In genomic region chr3:46496745-46497555, GRCh38 we compare ENCODE assay signal across 8 cellular contexts. TPM values are rescaled to one million over a fixed set of nuclear protein-coding genes. Genes with fewer than 3 reads are reported as not detected.
DNase-seq lines count a peak whose midpoint lies in the region; ATAC-seq and TF ChIP-seq lines count a peak whose summit lies in the region.

No MANE protein-coding gene starts in this region.

- intact Hi-C loops in aorta (cut with DNase I) = no loop called here

- H3K4me3 ChIP-seq in aorta (ENCODE audit: low read length in 2 of 2) = no peak overlapping the region

- no peaks in the 10 kb centered on the region for H3K27me3 ChIP-seq in aorta (ENCODE audit: control insufficient read depth in 1 of 2, insufficient read depth in 2 of 2, low read length in 1 of 2)

- no peaks in the 10 kb centered on the region for H3K36me3 ChIP-seq in aorta (ENCODE audit: control insufficient read depth in 1 of 2, insufficient read depth in 2 of 2, low read length in 1 of 2)

- WGBS in aorta, 2 donors = 67 to 68% methylated on average over 9 of the region's 9 CpGs

- no peaks in the 10 kb centered on the region for H3K9me3 ChIP-seq in aorta (ENCODE audit: control insufficient read depth, low read length)

- TF ChIP-seq CTCF in C4-2B (conservative IDR thresholded peaks at IDR 0.05) = peak; percentile 20

- H3K4me1 ChIP-seq in aorta (ENCODE audit: control insufficient read depth in 1 of 2, insufficient read depth in 2 of 2, low read length in 2 of 2) = no peaks in the 10 kb centered on the region

- peak; percentile 73 for DNase-seq in activated CD8-positive, alpha-beta memory T cell treated with anti-CD3 and anti-CD28 coated beads for 24 hours
- DNase-seq in iPS-NIHi7 (ENCODE audit: extremely low spot score) = peak; percentile 56
- DNase-seq in NCI-H2171 (lab: John Stamatoyannopoulos, UW) = no peak
- no peak for DNase-seq in GM03348 (ENCODE audit: low spot score)
- DNase-seq in aorta = no peak

- TF ChIP-seq RAD21 in Ishikawa (IDR thresholded peaks at IDR 0.05; ENCODE audit: low read depth) = peak; percentile 41; the same call in 1 of the 2 replicates

- H3K27ac ChIP-seq in C4-2B = no peak overlapping the region
- no peak overlapping the region for H3K27ac ChIP-seq in aorta (ENCODE audit: low read depth in 1 of 2, low read length in 2 of 2)

- no peak for TF ChIP-seq EP300 in Ishikawa (IDR thresholded peaks at IDR 0.05; ENCODE audit: borderline replicate concordance)

- ATAC-seq in GM19395 (IDR thresholded peaks at IDR 0.05; ENCODE audit: unreplicated experiment) = no peak
- no peak for ATAC-seq in aorta (ENCODE audit: low FRiP score)

TF ChIP-seq in Ishikawa, 13 proteins besides CTCF, POLR2A, EP300 and RAD21:
- TF ChIP-seq FOXM1 (IDR thresholded peaks at IDR 0.05; ENCODE audit: borderline replicate concordance, low read depth) (no peak), TAF1 (IDR thresholded peaks at IDR 0.05; ENCODE audit: low read depth) (no peak), REST (IDR thresholded peaks at IDR 0.05; ENCODE audit: low read depth) (no peak), TCF12 (IDR thresholded peaks at IDR 0.05; ENCODE audit: low read depth) (no peak), NFIC (IDR thresholded peaks at IDR 0.05) (no peak), TEAD4 (IDR thresholded peaks at IDR 0.05) (no peak), EGR1 (IDR thresholded peaks at IDR 0.05) (no peak), CEBPB (IDR thresholded peaks at IDR 0.05) (no peak), ZBTB7A (IDR thresholded peaks at IDR 0.05; ENCODE audit: low read depth) (no peak), YY1 (IDR thresholded peaks at IDR 0.05; ENCODE audit: low read depth) (no peak), MAX (IDR thresholded peaks at IDR 0.05) (no peak), CREB1 (IDR thresholded peaks at IDR 0.05; ENCODE audit: low read depth) (no peak), USF1 (IDR thresholded peaks at IDR 0.05) (no peak)
TF ChIP-seq in Ishikawa: peak in this region for 0.

RNA-seq across cellular contexts. Expression of gene RTP3, which starts 0.8 kb away (rescaled TPM):
- total RNA-seq in aorta = not detected
- not detected for polyA plus RNA-seq in aorta

RNA-seq across cellular contexts. Expression of gene LTF, which starts 32.2 kb away (rescaled TPM):
- 1 to 10 TPM; 3.2 to 5.5 TPM for total RNA-seq in aorta
- polyA plus RNA-seq in aorta = under 1 TPM; 0.13 to 0.59 TPM

Comparison
In these comparisons a context has a peak if more than half of its experiments do, and no peak if none do; other contexts are left out.
1. DNase-seq: peak in activated CD8-positive, alpha-beta memory T cell treated with anti-CD3 and anti-CD28 coated beads for 24 hours (single experiment) and iPS-NIHi7 (single experiment); none in NCI-H2171 (single experiment), GM03348 (single experiment) and aorta (0 of 2).